26 cellular contexts compared by ENCODE assay signal in genomic region chr10:95419399-95419798, GRCh38.
DNase-seq lines count a peak whose midpoint lies in the region; ATAC-seq and TF ChIP-seq lines count a peak whose summit lies in the region.
"Had no signal": no experiment of that assay in that cellular context is flagged by ENCODE, and none has a peak within 500 bp of the region (broad histone marks: within the 10 kb centered on the region; RNA-seq: fewer than 3 reads in every experiment).

No MANE protein-coding gene starts in this region.

- H3K4me3 ChIP-seq in adipocyte (ENCODE audit: low read length) (no peak overlapping the region), esophagus squamous epithelium (no peak overlapping the region), prostate gland (no peak overlapping the region), tibial artery (no peak overlapping the region), testis (no peak overlapping the region)
- H3K4me3 ChIP-seq: GM12878, MG63, ovary, SJSA1 had no signal

- TF ChIP-seq CTCF in esophagus squamous epithelium (IDR thresholded peaks at IDR 0.05) (no peak), prostate gland (IDR thresholded peaks at IDR 0.05) (no peak), tibial artery (IDR thresholded peaks at IDR 0.05) (no peak), testis (IDR thresholded peaks at IDR 0.05) (no peak)

- no peak for ATAC-seq in HG03135 (IDR thresholded peaks at IDR 0.05; ENCODE audit: unreplicated experiment)
- ATAC-seq: activated CD8-positive, alpha-beta T cell treated with anti-CD3 and anti-CD28 coated beads, Interleukin-2, amount 10 ng/mL, durations not matched to agents 7 days and 5 days; GM12878; stimulated activated memory B cell treated with anti-CD40 and anti-IgM and Interleukin-4, amounts not matched to agents 10 μg/mL and 1 μg/mL and 100 μg/mL, for 72 hours had no signal

- H3K4me1 ChIP-seq in adipocyte (ENCODE audit: control insufficient read depth, insufficient read depth, low read length) (peaks cover 63% of the 10 kb centered on the region), esophagus squamous epithelium (peaks cover 7 to 78% (median 20%) of the 10 kb centered on the region in 3 donors), prostate gland (replicated peaks) (no peaks in the 10 kb centered on the region), tibial artery (peaks cover 0 to 100% (median 87%) of the 10 kb centered on the region in 4 donors), testis (peaks cover 4% of the 10 kb centered on the region)
- H3K4me1 ChIP-seq: BE2C, SJSA1 had no signal

- no peaks in the 10 kb centered on the region for H3K27me3 ChIP-seq in adipocyte (replicated peaks; ENCODE audit: control insufficient read depth, insufficient read depth, low read length)
- no peaks in the 10 kb centered on the region for H3K27me3 ChIP-seq in esophagus squamous epithelium
- H3K27me3 ChIP-seq in prostate gland (replicated peaks; ENCODE audit: insufficient read depth) = no peaks in the 10 kb centered on the region
- no peaks in the 10 kb centered on the region for H3K27me3 ChIP-seq in tibial artery
- no peaks in the 10 kb centered on the region for H3K27me3 ChIP-seq in testis
- H3K27me3 ChIP-seq: BE2C, MG63, ovary had no signal

- H3K27ac ChIP-seq in esophagus squamous epithelium (peak overlapping the region in 3 of 4 donors; percentile 25 to 90 (median 65)), prostate gland (peak overlapping the region; percentile 36 to 44), tibial artery (peak overlapping the region; percentile 87 to 91), testis (no peak overlapping the region)
- H3K27ac ChIP-seq: KMS-11, SJSA1, VCaP had no signal

- intact Hi-C loops in esophagus squamous epithelium (cut with DNase I) (no loop called here), prostate gland (cut with DNase I) (no loop called here), tibial artery (cut with DNase I; ENCODE audit: low total_unique reads) (no loop called here), testis (cut with DNase I; ENCODE audit: low total_unique reads) (no loop called here)

- no peaks in the 10 kb centered on the region for H3K9me3 ChIP-seq in adipocyte (ENCODE audit: control insufficient read depth, low read length)
- H3K9me3 ChIP-seq in esophagus squamous epithelium = no peaks in the 10 kb centered on the region
- no peaks in the 10 kb centered on the region for H3K9me3 ChIP-seq in prostate gland
- H3K9me3 ChIP-seq in tibial artery = no peaks in the 10 kb centered on the region
- no peaks in the 10 kb centered on the region for H3K9me3 ChIP-seq in testis
- H3K9me3 ChIP-seq: BE2C, MG63, ovary, SJSA1 had no signal

- H3K36me3 ChIP-seq in adipocyte (ENCODE audit: control insufficient read depth, insufficient read depth, low read length, severe bottlenecking) (peaks cover 8% of the 10 kb centered on the region), esophagus squamous epithelium (peaks cover 0 to 14% (median 0%) of the 10 kb centered on the region in 3 donors), prostate gland (no peaks in the 10 kb centered on the region), tibial artery (peaks cover 39 to 55% (median 48%) of the 10 kb centered on the region in 3 donors), testis (ENCODE audit: low read depth, missing control alignments) (no peaks in the 10 kb centered on the region)
- H3K36me3 ChIP-seq: BE2C, MG63, ovary, SJSA1 had no signal

- no peak for DNase-seq in adipocyte (ENCODE audit: low read depth)
- no peak for DNase-seq in esophagus squamous epithelium (lab: John Stamatoyannopoulos, UW)
- no peak for DNase-seq in prostate gland (ENCODE audit: low spot score)
- DNase-seq in tibial artery = no peak
- no peak for DNase-seq in DMS153 treated with DMSO at 0.1 percent for 48 hours (lab: John Stamatoyannopoulos, UW; ENCODE audit: unreplicated experiment)
- no peak for DNase-seq in testis
- DNase-seq: activated CD4-positive, alpha-beta T cell treated with anti-CD3 and anti-CD28 coated beads for 4 hours; activated CD8-positive, alpha-beta T cell treated with anti-CD3 and anti-CD28 coated beads, Interleukin-2, amount 10 ng/mL, durations not matched to agents 7 days and 5 days; amygdala; BE2C; DMS 273 treated with DMSO at 0.1 percent for 48 hours; effector CD8-positive, alpha-beta T cell; EL; MG63; NCI-H1105; NCI-H187; nephron progenitor cell; ovary; stimulated activated CD4-positive, alpha-beta T cell treated with anti-CD3 and anti-CD28 coated beads, Interleukin-15, amount 100 ng/mL, for 24 hours; T1000 had no signal

- TF ChIP-seq POLR2A in esophagus squamous epithelium (IDR thresholded peaks at IDR 0.05) = no peak
- TF ChIP-seq POLR2A in prostate gland (IDR thresholded peaks at IDR 0.05) = no peak
- no peak for TF ChIP-seq POLR2A in testis (IDR thresholded peaks at IDR 0.05)

- WGBS in esophagus squamous epithelium, 2 donors = 77 to 81% methylated on average over 3 of the region's 3 CpGs
- WGBS in prostate gland = 86% methylated on average over 3 of the region's 3 CpGs
- 87 to 91% methylated on average over 3 of the region's 3 CpGs for WGBS in testis, 2 donors

- peak overlapping the region; percentile 47 for H3K9ac ChIP-seq in adipocyte (ENCODE audit: low read length)
- H3K9ac ChIP-seq: KMS-11 had no signal

Comparison
In these comparisons a context has a peak if more than half of its experiments do, and no peak if none do; other contexts are left out.
1. H3K27ac ChIP-seq: peak in esophagus squamous epithelium (3 of 4), prostate gland (2 of 2) and tibial artery (2 of 2); none in testis (0 of 2).